29 cellular contexts compared by ENCODE assay signal in genomic region chr13:95724252-95724651, GRCh38.
"Had no signal": no experiment of that assay in that cellular context is flagged by ENCODE, and none has a peak within 500 bp of the region (broad histone marks: within the 10 kb centered on the region; RNA-seq: fewer than 3 reads in every experiment).

No MANE protein-coding gene starts in this region.

- H3K36me3 ChIP-seq: colonic mucosa, neural progenitor cell, prostate gland, thyroid gland, vagina had no signal

- H3K9ac ChIP-seq: neural progenitor cell had no signal

- H3K4me2 ChIP-seq: neural progenitor cell, smooth muscle cell had no signal

- H2AFZ ChIP-seq: neural progenitor cell had no signal

- H3K4me3 ChIP-seq: colonic mucosa, lung, neural progenitor cell, prostate gland, right atrium auricular region, smooth muscle cell, stomach, thyroid gland, vagina had no signal

- H3K4me3 Mint-ChIP-seq: dendritic cell treated with granulocyte-macrophage colony-stimulating factor and Interleukin-4, amounts not matched to agents 40 ng/mL and 50 ng/mL, for 4 days; endodermal cell; naive thymus-derived CD4-positive, alpha-beta T cell; nephron; neural progenitor cell; stimulated activated effector memory CD8-positive, alpha-beta T cell treated with anti-CD3 and anti-CD28 coated beads, Interleukin-12 subunit alpha, Interleukin-12 subunit beta, amount 100 ng/mL, for 72 hours had no signal

- H3K4me1 ChIP-seq: colonic mucosa, neural progenitor cell, prostate gland, right atrium auricular region, thyroid gland, vagina had no signal

- H3K27me3 ChIP-seq: colonic mucosa, neural progenitor cell, right atrium auricular region, stomach, thyroid gland, vagina had no signal

- H3K27ac Mint-ChIP-seq: dendritic cell treated with granulocyte-macrophage colony-stimulating factor and Interleukin-4, amounts not matched to agents 40 ng/mL and 50 ng/mL, for 4 days; endodermal cell; nephron; neural progenitor cell; stimulated activated effector memory CD8-positive, alpha-beta T cell treated with anti-CD3 and anti-CD28 coated beads, Interleukin-12 subunit alpha, Interleukin-12 subunit beta, amount 100 ng/mL, for 72 hours had no signal

- ATAC-seq: esophagus mucosa; left lobe of liver; naive thymus-derived CD4-positive, alpha-beta T cell; sciatic nerve; stimulated activated effector memory CD8-positive, alpha-beta T cell treated with anti-CD3 and anti-CD28 coated beads, Interleukin-12 subunit alpha, Interleukin-12 subunit beta, amount 100 ng/mL, for 72 hours had no signal

- H3K4me1 Mint-ChIP-seq: endodermal cell, nephron, neural progenitor cell had no signal

- H3K27me3 Mint-ChIP-seq: dendritic cell treated with granulocyte-macrophage colony-stimulating factor and Interleukin-4, amounts not matched to agents 40 ng/mL and 50 ng/mL, for 4 days; naive thymus-derived CD4-positive, alpha-beta T cell had no signal

- H3K27ac ChIP-seq: colonic mucosa, epithelial cell of prostate, neural progenitor cell, prostate gland, right atrium auricular region, stomach, thyroid gland, vagina had no signal

- DNase-seq: colonic mucosa; effector CD8-positive, alpha-beta T cell; endodermal cell; head of caudate nucleus; kidney; mesendoderm; midbrain; naive thymus-derived CD4-positive, alpha-beta T cell; nucleus accumbens; stimulated activated CD4-positive, alpha-beta T cell treated with anti-CD3 and anti-CD28 coated beads, Interleukin-12 subunit alpha, Interleukin-12 subunit beta, amount 100 ng/mL, for 4 hours; stimulated activated CD4-positive, alpha-beta T cell treated with anti-CD3 and anti-CD28 coated beads, Interleukin-1b, Interleukin-23, amount 100 ng/mL, for 48 hours; stimulated activated CD4-positive, alpha-beta T cell treated with anti-CD3 and anti-CD28 coated beads, Interleukin-4, amount 100 ng/mL, for 1 hour; stimulated activated naive CD4-positive, alpha-beta T cell treated with Interleukin-2 at 50 U/mL for 16 hours; stomach; thyroid gland; trophoblast cell had no signal

- H3K9me3 ChIP-seq: colonic mucosa, prostate gland, right atrium auricular region, stomach, thyroid gland, vagina had no signal

- H3K9me3 Mint-ChIP-seq: neural progenitor cell; stimulated activated effector memory CD8-positive, alpha-beta T cell treated with anti-CD3 and anti-CD28 coated beads, Interleukin-12 subunit alpha, Interleukin-12 subunit beta, amount 100 ng/mL, for 72 hours had no signal
